ENCODE assay signal across 10 cellular contexts in genomic region chr3:11514191-11514770, GRCh38.
DNase-seq lines count a peak whose midpoint lies in the region; ATAC-seq, FAIRE-seq and TF ChIP-seq lines count a peak whose summit lies in the region.
"Had no signal": no experiment of that assay in that cellular context is flagged by ENCODE, and none has a peak within 500 bp of the region (broad histone marks: within the 10 kb centered on the region; RNA-seq: fewer than 3 reads in every experiment).

No MANE protein-coding gene starts in this region.

- H3K4me1 ChIP-seq in psoas muscle = peaks cover 44% of the 10 kb centered on the region

- no peaks in the 10 kb centered on the region for H3K9me3 ChIP-seq in psoas muscle

- WGBS in psoas muscle, 3 donors = 36 to 45% (median 41%) methylated on average over 6 of the region's 6 CpGs

- TF ChIP-seq POLR2A in GM12891 (IDR thresholded peaks at IDR 0.05; ENCODE audit: low read depth, low read length) = no peak

- FAIRE-seq in GM12891 (lab: Jason Lieb, UNC) = no peak

- H3K36me3 ChIP-seq in psoas muscle (ENCODE audit: insufficient read depth in 1 of 2, low read depth in 1 of 2) = no peaks in the 10 kb centered on the region
- H3K36me3 ChIP-seq: cardiac muscle cell had no signal

- TF ChIP-seq CTCF in fibroblast of mammary gland (conservative IDR thresholded peaks at IDR 0.05; ENCODE audit: control insufficient read depth, insufficient read depth, low read depth, low read length) (no peak), psoas muscle (IDR thresholded peaks at IDR 0.05) (no peak)

- DNase-seq in Caki2 (ENCODE audit: low read depth) (peak; percentile 41), RPMI7951 (ENCODE audit: low read depth) (peak; percentile 95), fibroblast of mammary gland (ENCODE audit: low read depth) (peak; percentile 91), psoas muscle (peak in 1 of 2 donors; percentile 47), caudate nucleus (lab: John Stamatoyannopoulos, UW) (no peak), GM12891 (ENCODE audit: insufficient read length, low spot score) (no peak)
- no peak for DNase-seq in activated effector memory CD4-positive, alpha-beta T cell treated with anti-CD3 and anti-CD28 coated beads, Interleukin-2, amount 50 U/mL, for 16 hours
- DNase-seq: NCI-H2107 had no signal

- in situ Hi-C loops in Caki2 (cut with HindIII; ENCODE audit: low pct_unique_long_range_greater_than_20kb, low sequenced_read_pairs) = no loop called here

- H3K27ac ChIP-seq in psoas muscle = peak overlapping the region; percentile 53
- H3K27ac ChIP-seq in caudate nucleus (ENCODE audit: low read depth, low read length) = no peak overlapping the region
- H3K27ac ChIP-seq: cardiac muscle cell had no signal

- intact Hi-C loops in psoas muscle (cut with DNase I) = no loop called here

- H3K4me3 ChIP-seq in fibroblast of mammary gland (ENCODE audit: control insufficient read depth, low read depth, low read length) (no peak overlapping the region), psoas muscle (no peak overlapping the region)
- H3K4me3 ChIP-seq: cardiac muscle cell had no signal

- ATAC-seq in psoas muscle = peak in 2 of 4 donors; percentile 61
- no peak for ATAC-seq in GM19452 (IDR thresholded peaks at IDR 0.05; ENCODE audit: unreplicated experiment)

- H3K27me3 ChIP-seq in psoas muscle (ENCODE audit: insufficient read depth in 3 of 3, low read length in 2 of 3) = no peaks in the 10 kb centered on the region
- H3K27me3 ChIP-seq: cardiac muscle cell had no signal

TF ChIP-seq in GM12891, 5 proteins besides CTCF, POLR2A, EP300 and RAD21:
- TF ChIP-seq SPI1 (IDR thresholded peaks at IDR 0.05; ENCODE audit: low read depth, low read length) (no peak), POU2F2 (IDR thresholded peaks at IDR 0.05; ENCODE audit: low read depth, low read length) (no peak), TAF1 (IDR thresholded peaks at IDR 0.05; ENCODE audit: low read depth, low read length) (no peak), POLR2AphosphoS5 (IDR thresholded peaks at IDR 0.05; ENCODE audit: low read depth, low read length) (no peak), PAX5 (IDR thresholded peaks at IDR 0.05; ENCODE audit: insufficient read depth, low read length, severe bottlenecking) (no peak)

Comparison
In these comparisons a context has a peak if more than half of its experiments do, and no peak if none do; other contexts are left out.
1. DNase-seq: peak in Caki2 (single experiment), RPMI7951 (single experiment) and fibroblast of mammary gland (single experiment); none in caudate nucleus (0 of 61), GM12891 (single experiment) and activated effector memory CD4-positive, alpha-beta T cell treated with anti-CD3 and anti-CD28 coated beads, Interleukin-2, amount 50 U/mL, for 16 hours (single experiment).